Comparison of ENCODE assay signal across 10 cellular contexts in the genomic region with DNA sequence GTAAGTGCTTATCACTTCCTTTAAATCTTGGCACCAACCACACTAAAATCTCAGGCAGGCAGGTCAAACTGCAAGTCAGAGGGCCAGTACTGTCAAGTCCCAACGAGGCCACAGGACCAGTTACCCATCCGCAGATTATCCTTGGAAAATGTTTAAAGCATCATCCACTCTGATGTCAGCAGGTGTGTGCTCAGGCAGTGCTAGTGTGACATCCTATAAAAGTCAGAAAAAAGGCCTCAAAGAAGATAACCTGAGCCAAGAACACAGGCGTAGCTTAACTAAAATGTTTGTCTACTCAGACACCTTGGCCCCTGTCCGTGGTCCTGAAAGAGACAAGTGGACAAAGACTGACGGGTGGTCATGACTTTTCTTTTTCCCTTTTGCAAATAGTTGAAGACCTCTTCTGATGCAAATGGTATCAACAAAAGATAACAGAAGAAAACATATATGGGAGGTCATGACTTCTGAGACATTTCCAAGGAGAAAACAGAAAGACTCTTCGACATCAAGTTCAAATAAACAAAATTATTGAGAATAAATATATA.
DNase-seq lines count a peak whose midpoint lies in the region; ATAC-seq lines count a peak whose summit lies in the region.
"Had no signal": no experiment of that assay in that cellular context is flagged by ENCODE, and none has a peak within 500 bp of the region (broad histone marks: within the 10 kb centered on the region; RNA-seq: fewer than 3 reads in every experiment).

No MANE protein-coding gene starts in this region.

- DNase-seq in ELF-1 (ENCODE audit: low read depth, low spot score) (peak; percentile 10), HK-2 (ENCODE audit: unreplicated experiment) (peak; percentile 47), left kidney (ENCODE audit: low read depth, low spot score) (peak; percentile 92), aorta (no peak), middle frontal gyrus (ENCODE audit: extremely low spot score, low spot score) (no peak)
- peak; percentile 44 for DNase-seq in activated CD8-positive, alpha-beta T cell treated with anti-CD3 and anti-CD28 coated beads, Interleukin-2, amount 10 ng/mL, durations not matched to agents 7 days and 5 days
- DNase-seq in naive thymus-derived CD4-positive, alpha-beta T cell = no peak
- DNase-seq: activated CD4-positive, CD25-positive, alpha-beta regulatory T cell treated with anti-CD3 and anti-CD28 coated beads, Interleukin-2, amount 50 U/mL, for 72 hours; GOT3 had no signal

- no peaks in the 10 kb centered on the region for H3K27me3 ChIP-seq in aorta (ENCODE audit: control insufficient read depth in 1 of 2, insufficient read depth in 2 of 2, low read length in 1 of 2)
- no peaks in the 10 kb centered on the region for H3K27me3 ChIP-seq in naive thymus-derived CD4-positive, alpha-beta T cell (ENCODE audit: control insufficient read depth in 2 of 2, insufficient read depth in 2 of 2, low read length in 2 of 2)

- ATAC-seq in activated CD8-positive, alpha-beta T cell treated with anti-CD3 and anti-CD28 coated beads, Interleukin-2, amount 10 ng/mL, durations not matched to agents 7 days and 5 days = no peak
- ATAC-seq in aorta (ENCODE audit: low FRiP score) = no peak
- no peak for ATAC-seq in naive thymus-derived CD4-positive, alpha-beta T cell
- ATAC-seq: left colon had no signal

- no peaks in the 10 kb centered on the region for H3K27me3 Mint-ChIP-seq in activated CD8-positive, alpha-beta T cell treated with anti-CD3 and anti-CD28 coated beads, Interleukin-2, amount 10 ng/mL, durations not matched to agents 7 days and 5 days (ENCODE audit: low read depth)
- H3K27me3 Mint-ChIP-seq in naive thymus-derived CD4-positive, alpha-beta T cell = peaks cover 0 to 14% (median 0%) of the 10 kb centered on the region in 5 donors

- POLR2A ChIA-PET in activated CD8-positive, alpha-beta T cell treated with anti-CD3 and anti-CD28 coated beads, Interleukin-2, amount 10 ng/mL, durations not matched to agents 7 days and 5 days (lab: Charles Lee) = interaction anchor here (0.6 kb wide), 1 partner anchor 16 kb away, joined by 4 read pairs; no protein-coding TSS in a partner anchor
- POLR2A ChIA-PET in naive thymus-derived CD4-positive, alpha-beta T cell (lab: Charles Lee) = no interaction called here

- H3K4me3 Mint-ChIP-seq in activated CD8-positive, alpha-beta T cell treated with anti-CD3 and anti-CD28 coated beads, Interleukin-2, amount 10 ng/mL, durations not matched to agents 7 days and 5 days = no peak overlapping the region
- H3K4me3 Mint-ChIP-seq in naive thymus-derived CD4-positive, alpha-beta T cell = no peak overlapping the region

- intact Hi-C loops in aorta (cut with DNase I) = no loop called here
- intact Hi-C loops in naive thymus-derived CD4-positive, alpha-beta T cell (cut with micrococcal nuclease) = no loop called here

- no peak overlapping the region for H3K27ac ChIP-seq in aorta (ENCODE audit: low read depth in 1 of 2, low read length in 2 of 2)
- H3K27ac ChIP-seq in naive thymus-derived CD4-positive, alpha-beta T cell (ENCODE audit: low read depth, low read length) = no peak overlapping the region

- H3K9me3 Mint-ChIP-seq in activated CD8-positive, alpha-beta T cell treated with anti-CD3 and anti-CD28 coated beads, Interleukin-2, amount 10 ng/mL, durations not matched to agents 7 days and 5 days (ENCODE audit: insufficient read depth) = no peaks in the 10 kb centered on the region
- H3K9me3 Mint-ChIP-seq in naive thymus-derived CD4-positive, alpha-beta T cell = peaks cover 0 to 12% (median 2%) of the 10 kb centered on the region in 11 donors

- no peaks in the 10 kb centered on the region for H3K36me3 ChIP-seq in aorta (ENCODE audit: control insufficient read depth in 1 of 2, insufficient read depth in 2 of 2, low read length in 1 of 2)
- no peaks in the 10 kb centered on the region for H3K36me3 ChIP-seq in naive thymus-derived CD4-positive, alpha-beta T cell (ENCODE audit: control insufficient read depth in 2 of 3, insufficient read depth in 3 of 3, low read length in 3 of 3)

- peaks cover 4% of the 10 kb centered on the region in 2 donors for H3K4me1 ChIP-seq in aorta (ENCODE audit: control insufficient read depth in 1 of 2, insufficient read depth in 2 of 2, low read length in 2 of 2)
- H3K4me1 ChIP-seq in naive thymus-derived CD4-positive, alpha-beta T cell (ENCODE audit: control insufficient read depth in 2 of 2, insufficient read depth in 2 of 2, low read length in 2 of 2) = no peaks in the 10 kb centered on the region

- no peak overlapping the region for H3K27ac Mint-ChIP-seq in activated CD8-positive, alpha-beta T cell treated with anti-CD3 and anti-CD28 coated beads, Interleukin-2, amount 10 ng/mL, durations not matched to agents 7 days and 5 days
- no peak overlapping the region for H3K27ac Mint-ChIP-seq in naive thymus-derived CD4-positive, alpha-beta T cell

- H3K4me1 Mint-ChIP-seq in activated CD8-positive, alpha-beta T cell treated with anti-CD3 and anti-CD28 coated beads, Interleukin-2, amount 10 ng/mL, durations not matched to agents 7 days and 5 days (ENCODE audit: low read depth) = no peaks in the 10 kb centered on the region
- H3K4me1 Mint-ChIP-seq in naive thymus-derived CD4-positive, alpha-beta T cell = no peaks in the 10 kb centered on the region

- no peaks in the 10 kb centered on the region for H3K36me3 Mint-ChIP-seq in activated CD8-positive, alpha-beta T cell treated with anti-CD3 and anti-CD28 coated beads, Interleukin-2, amount 10 ng/mL, durations not matched to agents 7 days and 5 days (ENCODE audit: low read depth)
- no peaks in the 10 kb centered on the region for H3K36me3 Mint-ChIP-seq in naive thymus-derived CD4-positive, alpha-beta T cell

- CTCF ChIA-PET in activated CD8-positive, alpha-beta T cell treated with anti-CD3 and anti-CD28 coated beads, Interleukin-2, amount 10 ng/mL, durations not matched to agents 7 days and 5 days (lab: Charles Lee) = no interaction called here
- CTCF ChIA-PET in naive thymus-derived CD4-positive, alpha-beta T cell (lab: Charles Lee) = no interaction called here

- H3K4me3 ChIP-seq in aorta (ENCODE audit: low read length in 2 of 2) = no peak overlapping the region
- H3K4me3 ChIP-seq in naive thymus-derived CD4-positive, alpha-beta T cell (ENCODE audit: low read length) = no peak overlapping the region

- WGBS in aorta, 2 donors = 73 to 74% methylated on average over 6 of the region's 6 CpGs

- H3K9me3 ChIP-seq in aorta (ENCODE audit: control insufficient read depth, low read length) = no peaks in the 10 kb centered on the region
- H3K9me3 ChIP-seq in naive thymus-derived CD4-positive, alpha-beta T cell (ENCODE audit: control insufficient read depth in 2 of 3, low read length in 3 of 3) = no peaks in the 10 kb centered on the region

Comparison
In these comparisons a context has a peak if more than half of its experiments do, and no peak if none do; other contexts are left out.
1. DNase-seq: peak in ELF-1 (single experiment), HK-2 (single experiment), activated CD8-positive, alpha-beta T cell treated with anti-CD3 and anti-CD28 coated beads, Interleukin-2, amount 10 ng/mL, durations not matched to agents 7 days and 5 days (single experiment) and left kidney (single experiment); none in aorta (0 of 2), naive thymus-derived CD4-positive, alpha-beta T cell (0 of 9) and middle frontal gyrus (single experiment).